Comparison of ENCODE assay signal across 8 cellular contexts in genomic region chr12:42468853-42469252, GRCh38.
A peak's percentile ranks its signal among the peaks of the same experiment; 100 is the strongest.
DNase-seq lines count a peak whose midpoint lies in the region; ATAC-seq and TF ChIP-seq lines count a peak whose summit lies in the region.

No MANE protein-coding gene starts in this region.

- H3K9me3 ChIP-seq in CD4-positive, CD25-positive, alpha-beta regulatory T cell (ENCODE audit: control insufficient read depth in 2 of 2, low read length in 2 of 2): no peaks in the 10 kb centered on the region
- no peaks in the 10 kb centered on the region for H3K9me3 ChIP-seq in CD8-positive, alpha-beta T cell (ENCODE audit: low read length)
- no peaks in the 10 kb centered on the region for H3K9me3 ChIP-seq in trophoblast cell (ENCODE audit: insufficient read depth, low read depth, low read length)

- H3K4me3 ChIP-seq in CD4-positive, CD25-positive, alpha-beta regulatory T cell (ENCODE audit: low read depth, low read length): peak overlapping the region; percentile 17
- H3K4me3 ChIP-seq in HL-60 (replicated peaks; ENCODE audit: insufficient read depth, low read length): peak overlapping the region; percentile 45
- H3K4me3 ChIP-seq in CD8-positive, alpha-beta T cell (ENCODE audit: low read depth, low read length): no peak overlapping the region
- H3K4me3 ChIP-seq in trophoblast cell (ENCODE audit: low read depth, low read length): no peak overlapping the region

- peak overlapping the region in 2 of 4 donors; percentile 53 to 63 for H3K4me3 Mint-ChIP-seq in CD4-positive, CD25-positive, alpha-beta regulatory T cell
- H3K4me3 Mint-ChIP-seq in CD8-positive, alpha-beta T cell: no peak overlapping the region
- H3K4me3 Mint-ChIP-seq in Calu3 (ENCODE audit: low read depth, unreplicated experiment): no peak overlapping the region

- peak in 1 of 2 donors; percentile 11 for ATAC-seq in CD4-positive, CD25-positive, alpha-beta regulatory T cell (ENCODE audit: low read depth in 2 of 2)
- peak; percentile 4 for ATAC-seq in GM19397 (IDR thresholded peaks at IDR 0.05; ENCODE audit: unreplicated experiment)
- no peak for ATAC-seq in CD8-positive, alpha-beta T cell

- H3K27ac Mint-ChIP-seq in CD4-positive, CD25-positive, alpha-beta regulatory T cell: peak overlapping the region in 1 of 3 donors; percentile 15
- no peak overlapping the region for H3K27ac Mint-ChIP-seq in CD8-positive, alpha-beta T cell
- H3K27ac Mint-ChIP-seq in Calu3 (ENCODE audit: unreplicated experiment): no peak overlapping the region

- H4K91ac ChIP-seq in trophoblast cell (ENCODE audit: low read depth, low read length): no peak overlapping the region

- H3K14ac ChIP-seq in trophoblast cell (ENCODE audit: low read length): no peak overlapping the region

- H3K23ac ChIP-seq in trophoblast cell (ENCODE audit: low read length): no peak overlapping the region

- no peak overlapping the region for H3K4ac ChIP-seq in trophoblast cell (ENCODE audit: low read depth, low read length)

- no peak overlapping the region for H4K8ac ChIP-seq in trophoblast cell (ENCODE audit: low read depth, low read length)

- no peak overlapping the region for H3K9ac ChIP-seq in trophoblast cell (ENCODE audit: low read length)

- no peak overlapping the region for H4K12ac ChIP-seq in trophoblast cell (ENCODE audit: low read depth, low read length)

- no peak for DNase-seq in CD4-positive, CD25-positive, alpha-beta regulatory T cell
- DNase-seq in HL-60 (ENCODE audit: low read depth in 1 of 2, low spot score in 1 of 2): peak in 1 of 2 experiments; percentile 7
- peak; percentile 38 for DNase-seq in fibroblast of peridontal ligament (ENCODE audit: extremely low read depth)
- no peak for DNase-seq in CD8-positive, alpha-beta T cell
- no peak for DNase-seq in COR-L47 (lab: John Stamatoyannopoulos, UW)
- no peak for DNase-seq in Calu3
- DNase-seq in trophoblast cell: no peak

- H2BK120ac ChIP-seq in trophoblast cell (ENCODE audit: insufficient read depth, low read length, poor library complexity): no peak overlapping the region

- peaks cover 0 to 15% (median 7%) of the 10 kb centered on the region in 4 donors for H3K4me1 Mint-ChIP-seq in CD4-positive, CD25-positive, alpha-beta regulatory T cell
- H3K4me1 Mint-ChIP-seq in CD8-positive, alpha-beta T cell (ENCODE audit: low read depth): peaks cover 16% of the 10 kb centered on the region
- H3K4me1 Mint-ChIP-seq in Calu3 (ENCODE audit: low read depth, unreplicated experiment): peaks cover 14% of the 10 kb centered on the region

- BruUV-seq in Calu3 (replicated peaks; lab: Mats Ljungman, UMichigan): no TSS peak

- H3K4me1 ChIP-seq in CD4-positive, CD25-positive, alpha-beta regulatory T cell (ENCODE audit: control insufficient read depth, insufficient read depth, low read length, poor library complexity, severe bottlenecking): peaks cover 4% of the 10 kb centered on the region
- H3K4me1 ChIP-seq in CD8-positive, alpha-beta T cell (ENCODE audit: insufficient read depth, low read length): peaks cover 3% of the 10 kb centered on the region
- no peaks in the 10 kb centered on the region for H3K4me1 ChIP-seq in trophoblast cell (ENCODE audit: control insufficient read depth in 1 of 2, insufficient read depth in 2 of 2, low read length in 2 of 2)

- WGBS in trophoblast cell (ENCODE audit: extremely low coverage, insufficient coverage, insufficient read length): no CpG with 5 or more reads among the region's 4 CpGs

- no peaks in the 10 kb centered on the region for H3K79me2 ChIP-seq in trophoblast cell (ENCODE audit: control insufficient read depth, insufficient read depth, low read length, poor library complexity)

- H3K79me1 ChIP-seq in trophoblast cell (ENCODE audit: low read length): no peaks in the 10 kb centered on the region

- no peak overlapping the region for H2BK12ac ChIP-seq in trophoblast cell (ENCODE audit: low read length)

- POLR2A ChIA-PET in CD8-positive, alpha-beta T cell (lab: Charles Lee): no interaction called here

- H2BK5ac ChIP-seq in trophoblast cell (ENCODE audit: low read depth, low read length, poor library complexity): no peak overlapping the region

- peaks cover 20% of the 10 kb centered on the region for H3K27me3 ChIP-seq in CD4-positive, CD25-positive, alpha-beta regulatory T cell (ENCODE audit: control insufficient read depth, insufficient read depth, low read length)
- H3K27me3 ChIP-seq in HL-60 (ENCODE audit: insufficient read depth, poor library complexity, severe bottlenecking) (no peaks in the 10 kb centered on the region), trophoblast cell (ENCODE audit: insufficient read depth, low read length) (no peaks in the 10 kb centered on the region)
- H3K27me3 ChIP-seq in CD8-positive, alpha-beta T cell (ENCODE audit: insufficient read depth, low read length): no peaks in the 10 kb centered on the region

- intact Hi-C loops in CD8-positive, alpha-beta T cell (cut with DNase I, micrococcal nuclease): no loop called here
- intact Hi-C loops in Calu3 (cut with micrococcal nuclease; ENCODE audit: unreplicated experiment): no loop called here

- CTCF ChIA-PET in CD8-positive, alpha-beta T cell (lab: Charles Lee): interaction anchor here (1.6 kb wide), 1 partner anchor 14 kb away, joined by 3 read pairs; no protein-coding TSS in a partner anchor
- CTCF ChIA-PET in Calu3 (lab: Charles Lee): no interaction called here

- no peaks in the 10 kb centered on the region for H3K36me3 Mint-ChIP-seq in CD4-positive, CD25-positive, alpha-beta regulatory T cell
- H3K36me3 Mint-ChIP-seq in CD8-positive, alpha-beta T cell: no peaks in the 10 kb centered on the region
- peaks cover 26% of the 10 kb centered on the region for H3K36me3 Mint-ChIP-seq in Calu3 (ENCODE audit: insufficient read depth, unreplicated experiment)

- H2AFZ ChIP-seq in trophoblast cell (ENCODE audit: insufficient read depth, low read length, poor library complexity): no peak overlapping the region

- H3K27ac ChIP-seq in CD4-positive, CD25-positive, alpha-beta regulatory T cell (ENCODE audit: insufficient read depth, low read length, poor library complexity, severe bottlenecking): no peak overlapping the region
- H3K27ac ChIP-seq in HL-60 (replicated peaks): no peak overlapping the region; the same call in 1 of the 2 replicates
- no peak overlapping the region for H3K27ac ChIP-seq in CD8-positive, alpha-beta T cell (ENCODE audit: low read depth, low read length)
- H3K27ac ChIP-seq in trophoblast cell (ENCODE audit: low read depth, low read length): no peak overlapping the region

- H3K18ac ChIP-seq in trophoblast cell (ENCODE audit: low read length): no peak overlapping the region

- H2AK5ac ChIP-seq in trophoblast cell (ENCODE audit: low read length): no peak overlapping the region

- H3K27me3 Mint-ChIP-seq in CD4-positive, CD25-positive, alpha-beta regulatory T cell: peaks cover 24% of the 10 kb centered on the region
- H3K27me3 Mint-ChIP-seq in CD8-positive, alpha-beta T cell (ENCODE audit: low read depth): peaks cover 39% of the 10 kb centered on the region
- no peaks in the 10 kb centered on the region for H3K27me3 Mint-ChIP-seq in Calu3 (ENCODE audit: unreplicated experiment)

- peaks cover 0 to 4% (median 0%) of the 10 kb centered on the region in 7 donors for H3K9me3 Mint-ChIP-seq in CD4-positive, CD25-positive, alpha-beta regulatory T cell
- no peaks in the 10 kb centered on the region for H3K9me3 Mint-ChIP-seq in CD8-positive, alpha-beta T cell
- H3K9me3 Mint-ChIP-seq in Calu3 (ENCODE audit: low read depth, unreplicated experiment): no peaks in the 10 kb centered on the region

- H3K4me2 ChIP-seq in trophoblast cell (ENCODE audit: low read length): no peak overlapping the region

- no peak for TF ChIP-seq CTCF in HL-60 (IDR thresholded peaks at IDR 0.05; ENCODE audit: insufficient read depth, low read length)
- TF ChIP-seq CTCF in CD8-positive, alpha-beta T cell (IDR thresholded peaks at IDR 0.05): no peak
- TF ChIP-seq CTCF in Calu3 (IDR thresholded peaks at IDR 0.05; ENCODE audit: unreplicated experiment): no peak

- H3K36me3 ChIP-seq in CD4-positive, CD25-positive, alpha-beta regulatory T cell (ENCODE audit: control insufficient read depth, insufficient read depth, low read length): no peaks in the 10 kb centered on the region
- H3K36me3 ChIP-seq in CD8-positive, alpha-beta T cell (ENCODE audit: insufficient read depth, low read length): no peaks in the 10 kb centered on the region
- peaks cover 5 to 23% of the 10 kb centered on the region in 2 experiments for H3K36me3 ChIP-seq in trophoblast cell (ENCODE audit: control insufficient read depth in 1 of 2, insufficient read depth in 2 of 2, low read length in 2 of 2)

Comparison
In these comparisons a context has a peak if more than half of its experiments do, and no peak if none do; other contexts are left out.
1. H3K4me3 ChIP-seq: peak in CD4-positive, CD25-positive, alpha-beta regulatory T cell (single experiment) and HL-60 (single experiment); none in CD8-positive, alpha-beta T cell (single experiment) and trophoblast cell (single experiment).